ENCODE assay signal across 18 cellular contexts in the genomic region with DNA sequence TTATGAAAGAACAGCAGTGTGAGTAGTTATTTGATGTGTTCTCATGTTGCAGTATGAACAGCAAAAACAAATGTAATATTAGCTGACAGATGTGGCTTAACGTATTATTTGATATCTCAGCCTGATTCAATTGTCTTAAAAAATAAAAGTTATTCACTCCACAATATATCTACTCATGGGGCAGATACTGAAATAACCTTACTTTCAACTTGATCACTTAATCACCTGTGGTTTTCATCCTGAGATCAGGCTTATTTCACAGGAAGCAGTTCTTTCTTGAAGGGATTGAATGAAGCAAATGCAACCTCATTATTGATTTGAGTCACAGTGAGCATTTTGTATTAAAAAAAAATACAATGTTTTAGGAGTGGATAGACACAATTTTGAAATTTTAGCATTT.
DNase-seq lines count a peak whose midpoint lies in the region; ATAC-seq and TF ChIP-seq lines count a peak whose summit lies in the region.
"Had no signal": no experiment of that assay in that cellular context is flagged by ENCODE, and none has a peak within 500 bp of the region (broad histone marks: within the 10 kb centered on the region; RNA-seq: fewer than 3 reads in every experiment).

No MANE protein-coding gene starts in this region.

- TF ChIP-seq POLR2A in body of pancreas (IDR thresholded peaks at IDR 0.05): no peak

- no peaks in the 10 kb centered on the region for H3K9me3 ChIP-seq in body of pancreas

- WGBS in body of pancreas, 2 donors: 91 to 94% methylated on average over 1 of the region's 1 CpG

- no peak overlapping the region for H3K4me3 ChIP-seq in body of pancreas
- H3K4me3 ChIP-seq: A549 had no signal

- DNase-seq in NCI-H2171 treated with DMSO at 0.1 percent for 48 hours (lab: John Stamatoyannopoulos, UW): peak; percentile 71
- no peak for DNase-seq in NCI-H2171 (lab: John Stamatoyannopoulos, UW)
- peak; percentile 62 for DNase-seq in NCI-H2029 (lab: John Stamatoyannopoulos, UW)
- DNase-seq in renal cortical epithelial cell (ENCODE audit: low read depth): peak; percentile 30
- DNase-seq in body of pancreas: no peak
- no peak for DNase-seq in RWPE1 (ENCODE audit: low spot score)
- DNase-seq: C1 segment of cervical spinal cord; DMS 273 treated with DMSO at 0.1 percent for 48 hours; MM.1S; NCI-H1105 treated with DMSO at 0.1 percent for 48 hours; NCI-H187; NCI-H226; NCI-H524 treated with DMSO at 0.1 percent for 48 hours; NK-92 treated with Interleukin-12 subunit alpha and Interleukin-12 subunit beta, amount 100 ng/mL, for 24 hours; RPMI8226; T-cell had no signal

- H3K36me3 ChIP-seq in body of pancreas (replicated peaks in 1 of 2; ENCODE audit: insufficient read depth in 1 of 2, low read depth in 2 of 2): no peaks in the 10 kb centered on the region

- no peaks in the 10 kb centered on the region for H3K27me3 ChIP-seq in body of pancreas

- CTCF ChIA-PET in RWPE1 (lab: Yijun Ruan, JAX): no interaction called here

- POLR2A ChIA-PET in RWPE1 (lab: Yijun Ruan, JAX; ENCODE audit: low non-redundant PET): no interaction called here

- H3K4me1 ChIP-seq in body of pancreas: no peaks in the 10 kb centered on the region

- TF ChIP-seq CTCF in body of pancreas (IDR thresholded peaks at IDR 0.05) (no peak), RWPE1 (conservative IDR thresholded peaks at IDR 0.05; ENCODE audit: low read depth) (no peak)

- ATAC-seq in SK-N-SH treated with all-trans-retinoic acid at 6 μM for 48 hours: no peak
- ATAC-seq in body of pancreas: no peak
- ATAC-seq: A549, T-cell had no signal

- H3K27ac ChIP-seq in body of pancreas (no peak overlapping the region), RWPE1 (no peak overlapping the region)
- H3K27ac ChIP-seq: A549 had no signal

- intact Hi-C loops in body of pancreas (cut with DNase I): no loop called here

TF ChIP-seq in SK-N-SH treated with all-trans-retinoic acid at 6 μM for 48 hours, 23 proteins besides CTCF, POLR2A, EP300 and RAD21:
- TF ChIP-seq ISL1 (CRISPR knock-in tag; IDR thresholded peaks at IDR 0.05) (0 out of 2 replicates have a peak, but pooled peaks have one; percentile 41), ZC3H10 (CRISPR knock-in tag; IDR thresholded peaks at IDR 0.05) (peak; percentile 83), BACH2 (CRISPR knock-in tag; IDR thresholded peaks at IDR 0.05; ENCODE audit: borderline replicate concordance) (no peak), CSDC2 (CRISPR knock-in tag; IDR thresholded peaks at IDR 0.05) (peak; percentile 37; the same call in 1 of the 2 replicates), ZFP3 (CRISPR knock-in tag; IDR thresholded peaks at IDR 0.05) (peak; percentile 58; the same call in 1 of the 2 replicates), TOX (CRISPR knock-in tag; IDR thresholded peaks at IDR 0.05; ENCODE audit: borderline replicate concordance) (peak; percentile 42; the same call in 1 of the 2 replicates)

Comparison
In these comparisons a context has a peak if more than half of its experiments do, and no peak if none do; other contexts are left out.
1. DNase-seq: peak in NCI-H2171 treated with DMSO at 0.1 percent for 48 hours (single experiment), NCI-H2029 (single experiment) and renal cortical epithelial cell (single experiment); none in NCI-H2171 (single experiment), body of pancreas (0 of 4) and RWPE1 (single experiment).